In genomic region chr4:180784940-180785339, GRCh38 we compare ENCODE assay signal across 7 cellular contexts.
"Had no signal": no experiment of that assay in that cellular context is flagged by ENCODE, and none has a peak within 500 bp of the region (broad histone marks: within the 10 kb centered on the region; RNA-seq: fewer than 3 reads in every experiment).

No MANE protein-coding gene starts in this region.

- H3K36me3 Mint-ChIP-seq: IgD-negative memory B cell had no signal

- H3K27ac ChIP-seq: HL-60 had no signal

- H3K4me3 ChIP-seq: HAP-1 had no signal

- H3K4me3 Mint-ChIP-seq: HFFc6, IgD-negative memory B cell had no signal

- FAIRE-seq: HepG2 had no signal

- DNase-seq: H7, HFFc6 had no signal

- ATAC-seq: HCT116, HepG2 had no signal

- H3K27me3 Mint-ChIP-seq: IgD-negative memory B cell had no signal

- H3K27ac Mint-ChIP-seq: HFFc6, IgD-negative memory B cell had no signal

- H3K36me3 ChIP-seq: HAP-1 had no signal

- H3K4me1 Mint-ChIP-seq: IgD-negative memory B cell had no signal
